Comparison of ENCODE assay signal across 8 cellular contexts in the genomic region with DNA sequence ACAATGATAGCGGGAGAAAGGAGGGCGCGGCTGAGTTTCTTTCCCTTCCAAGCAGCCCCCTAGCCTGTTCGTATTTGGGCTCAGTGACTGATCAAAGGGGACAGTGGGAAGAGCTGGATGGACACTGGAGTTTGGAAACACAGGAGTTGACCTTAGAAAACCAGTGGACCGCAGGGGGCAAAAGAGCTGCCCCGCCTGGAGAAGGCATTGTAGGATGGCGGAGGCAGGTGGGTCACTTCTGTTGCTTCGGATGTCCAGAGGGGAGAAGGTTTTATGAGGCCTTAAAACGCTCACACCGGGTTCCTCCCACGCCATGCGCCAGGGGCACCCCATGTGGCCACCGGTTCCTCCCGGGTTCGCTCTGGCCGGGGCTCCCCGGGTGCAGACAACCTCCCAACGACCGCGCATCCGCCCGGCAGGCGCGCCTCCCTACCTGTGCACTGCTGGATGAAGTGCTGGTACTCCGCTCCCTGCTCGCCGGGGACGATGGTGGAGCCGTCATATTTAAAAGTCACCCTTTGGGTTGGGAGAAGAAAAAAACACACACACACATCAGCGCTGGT. TPM values are rescaled to one million over a fixed set of nuclear protein-coding genes. Genes with fewer than 3 reads are reported as not detected.
DNase-seq lines count a peak whose midpoint lies in the region; ATAC-seq and TF ChIP-seq lines count a peak whose summit lies in the region.

No MANE protein-coding gene starts in this region.

- peak overlapping the region; percentile 66 for H3K27ac ChIP-seq in upper lobe of right lung

- peak in 2 of 3 experiments; percentile 47 to 64 for DNase-seq in NCI-H1417 (lab: John Stamatoyannopoulos, UW)
- no peak for DNase-seq in NCI-H1417 treated with DMSO at 0.1 percent for 48 hours (lab: John Stamatoyannopoulos, UW)
- no peak for DNase-seq in T-helper 17 cell
- DNase-seq in mucosa of descending colon: peak; percentile 44 to 80 (median 74)
- DNase-seq in upper lobe of right lung: peak; percentile 73
- DNase-seq in 8988T: no peak

- peak overlapping the region; percentile 99 for H3K27ac Mint-ChIP-seq in T-helper 17 cell
- H3K27ac Mint-ChIP-seq in dendritic cell treated with granulocyte-macrophage colony-stimulating factor and Interleukin-4, amounts not matched to agents 40 ng/mL and 50 ng/mL, for 4 days: peak overlapping the region; percentile 94

- ATAC-seq in HG02970 (IDR thresholded peaks at IDR 0.05; ENCODE audit: low FRiP score, unreplicated experiment) (peak; percentile 18), T-helper 17 cell (peak; percentile 36), mucosa of descending colon (peak; percentile 58), upper lobe of right lung (peak; percentile 4)

- TF ChIP-seq CTCF in mucosa of descending colon (IDR thresholded peaks at IDR 0.05) (no peak), upper lobe of right lung (IDR thresholded peaks at IDR 0.05) (no peak)

- no peaks in the 10 kb centered on the region for H3K27me3 Mint-ChIP-seq in T-helper 17 cell
- no peaks in the 10 kb centered on the region for H3K27me3 Mint-ChIP-seq in dendritic cell treated with granulocyte-macrophage colony-stimulating factor and Interleukin-4, amounts not matched to agents 40 ng/mL and 50 ng/mL, for 4 days

- H3K4me1 ChIP-seq in mucosa of descending colon (ENCODE audit: low read depth) (peaks cover 13% of the 10 kb centered on the region), upper lobe of right lung (peaks cover 13% of the 10 kb centered on the region)

- H3K36me3 ChIP-seq in mucosa of descending colon (ENCODE audit: low read depth) (no peaks in the 10 kb centered on the region), upper lobe of right lung (no peaks in the 10 kb centered on the region)

- H3K4me3 ChIP-seq in mucosa of descending colon (peak overlapping the region; percentile 63), upper lobe of right lung (peak overlapping the region; percentile 83)

- H3K27me3 ChIP-seq in upper lobe of right lung: no peaks in the 10 kb centered on the region

- H3K4me3 Mint-ChIP-seq in T-helper 17 cell: peak overlapping the region; percentile 99
- peak overlapping the region; percentile 91 for H3K4me3 Mint-ChIP-seq in dendritic cell treated with granulocyte-macrophage colony-stimulating factor and Interleukin-4, amounts not matched to agents 40 ng/mL and 50 ng/mL, for 4 days

- H3K36me3 Mint-ChIP-seq in T-helper 17 cell (ENCODE audit: low read depth): peaks cover 7% of the 10 kb centered on the region
- peaks cover 56% of the 10 kb centered on the region for H3K36me3 Mint-ChIP-seq in dendritic cell treated with granulocyte-macrophage colony-stimulating factor and Interleukin-4, amounts not matched to agents 40 ng/mL and 50 ng/mL, for 4 days (ENCODE audit: low read depth)

- intact Hi-C loops in dendritic cell treated with granulocyte-macrophage colony-stimulating factor and Interleukin-4, amounts not matched to agents 40 ng/mL and 50 ng/mL, for 4 days (cut with micrococcal nuclease): loop anchor here (2.0 to 5.0 kb wide), 2 partner anchors 30 to 55 kb away; no protein-coding TSS in a partner anchor
- intact Hi-C loops in mucosa of descending colon (cut with DNase I, micrococcal nuclease): no loop called here
- intact Hi-C loops in upper lobe of right lung (cut with DNase I): no loop called here

- H3K9me3 ChIP-seq in T-helper 17 cell (ENCODE audit: control insufficient read depth, low read length, poor library complexity, severe bottlenecking) (no peaks in the 10 kb centered on the region), mucosa of descending colon (no peaks in the 10 kb centered on the region), upper lobe of right lung (no peaks in the 10 kb centered on the region)

- no peaks in the 10 kb centered on the region for H3K9me3 Mint-ChIP-seq in dendritic cell treated with granulocyte-macrophage colony-stimulating factor and Interleukin-4, amounts not matched to agents 40 ng/mL and 50 ng/mL, for 4 days

- H3K4me1 Mint-ChIP-seq in T-helper 17 cell: peaks cover 51% of the 10 kb centered on the region
- peaks cover 67% of the 10 kb centered on the region for H3K4me1 Mint-ChIP-seq in dendritic cell treated with granulocyte-macrophage colony-stimulating factor and Interleukin-4, amounts not matched to agents 40 ng/mL and 50 ng/mL, for 4 days (ENCODE audit: low read depth)

RNA-seq across cellular contexts. Expression of a gene that starts 0.7 kb away (rescaled TPM):
- total RNA-seq in T-helper 17 cell (100 to 1,000 TPM; 287 to 328 TPM), mucosa of descending colon (100 to 1,000 TPM in 1 of 3 donors, 10 to 100 TPM in 2; 52.8 to 120 (median 56.8) TPM), upper lobe of right lung (129 TPM)

RNA-seq across cellular contexts. Expression of a gene that starts 31.2 kb away (rescaled TPM):
- total RNA-seq in T-helper 17 cell: 10 to 100 TPM; 68.1 to 78.2 TPM
- total RNA-seq in mucosa of descending colon: 10 to 100 TPM; 47.5 to 60.3 (median 59.2) TPM
- 56.3 TPM for total RNA-seq in upper lobe of right lung

Comparison
In these comparisons a context has a peak if more than half of its experiments do, and no peak if none do; other contexts are left out.
1. DNase-seq: peak in NCI-H1417 (2 of 3), mucosa of descending colon (3 of 3) and upper lobe of right lung (single experiment); none in NCI-H1417 treated with DMSO at 0.1 percent for 48 hours (single experiment), T-helper 17 cell (0 of 3) and 8988T (single experiment).
2. ATAC-seq: peak in every context shown above with its lines; median percentile 58 in mucosa of descending colon; 36 in T-helper 17 cell; 18 in HG02970; 4 in upper lobe of right lung.